Comparison of ENCODE assay signal across 8 cellular contexts in the genomic region with DNA sequence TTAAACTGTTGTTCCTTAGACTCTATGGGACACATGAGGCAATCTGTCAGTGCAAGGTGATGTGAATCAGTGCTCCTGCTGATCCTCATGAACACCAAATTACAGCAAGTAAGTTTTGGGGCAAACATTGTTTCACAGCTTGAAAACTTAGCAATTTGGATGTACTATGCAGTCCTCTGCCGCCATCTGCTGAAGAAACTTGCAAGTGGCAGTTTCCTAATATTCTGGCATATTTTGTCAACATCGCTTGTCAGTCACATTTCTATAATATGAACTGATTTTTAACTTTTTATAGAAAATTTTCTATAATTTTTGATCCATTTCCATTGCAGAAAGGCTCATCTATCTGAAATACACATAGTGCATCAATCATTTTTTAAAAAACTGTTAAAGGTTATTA. TPM values are rescaled to one million over a fixed set of nuclear protein-coding genes. Genes with fewer than 3 reads are reported as not detected.
DNase-seq lines count a peak whose midpoint lies in the region; ATAC-seq and TF ChIP-seq lines count a peak whose summit lies in the region.

No MANE protein-coding gene starts in this region.

- peak; percentile 62 for TF ChIP-seq CTCF in cardiac muscle cell (IDR thresholded peaks at IDR 0.05; ENCODE audit: low read depth, low read length)
- TF ChIP-seq CTCF in right atrium auricular region (IDR thresholded peaks at IDR 0.05) = peak in 1 of 2 donors; percentile 60

- H3K4me1 ChIP-seq in cardiac muscle cell (ENCODE audit: low read depth) = no peaks in the 10 kb centered on the region
- H3K4me1 ChIP-seq in right atrium auricular region = no peaks in the 10 kb centered on the region

- ATAC-seq in left lobe of liver (peak; percentile 80), HG03442 (IDR thresholded peaks at IDR 0.05; ENCODE audit: unreplicated experiment) (no peak)

- H3K9me3 ChIP-seq in cardiac muscle cell (ENCODE audit: low read depth) = no peaks in the 10 kb centered on the region
- no peaks in the 10 kb centered on the region for H3K9me3 ChIP-seq in right atrium auricular region

- H3K27ac ChIP-seq in cardiac muscle cell (no peak overlapping the region), right atrium auricular region (no peak overlapping the region)

- H3K4me3 ChIP-seq in cardiac muscle cell (no peak overlapping the region), right atrium auricular region (no peak overlapping the region)

- peak; percentile 32 to 65 for DNase-seq in cardiac muscle cell (ENCODE audit: low read depth in 1 of 2, low spot score in 1 of 2)
- DNase-seq in right atrium auricular region (ENCODE audit: low spot score) = no peak
- DNase-seq in NCI-H2107 treated with DMSO at 0.1 percent for 48 hours (lab: John Stamatoyannopoulos, UW; ENCODE audit: unreplicated experiment) = peak; percentile 1
- DNase-seq in amniotic stem cell (lab: John Stamatoyannopoulos, UW) = peak; percentile 0
- DNase-seq in left lobe of liver (ENCODE audit: low spot score) = no peak
- DNase-seq in KG1 (lab: John Stamatoyannopoulos, UW) = no peak
- DNase-seq in DMS114 treated with DMSO at 0.1 percent for 48 hours (lab: John Stamatoyannopoulos, UW; ENCODE audit: unreplicated experiment) = no peak

- no peaks in the 10 kb centered on the region for H3K27me3 ChIP-seq in cardiac muscle cell
- no peaks in the 10 kb centered on the region for H3K27me3 ChIP-seq in right atrium auricular region

- H3K36me3 ChIP-seq in cardiac muscle cell = peaks cover 71% of the 10 kb centered on the region
- peaks cover 73% of the 10 kb centered on the region for H3K36me3 ChIP-seq in right atrium auricular region

RNA-seq across cellular contexts. Expression of gene ZAR1, which starts 56.3 kb away (rescaled TPM):
- total RNA-seq in cardiac muscle cell = not detected in 2 replicates
- polyA plus RNA-seq in cardiac muscle cell = not detected in 2 replicates
- total RNA-seq in right atrium auricular region = not detected
- total RNA-seq in left lobe of liver = not detected

Comparison
In these comparisons a context has a peak if more than half of its experiments do, and no peak if none do; other contexts are left out.
1. DNase-seq: peak in cardiac muscle cell (2 of 2), NCI-H2107 treated with DMSO at 0.1 percent for 48 hours (single experiment) and amniotic stem cell (single experiment); none in right atrium auricular region (single experiment), left lobe of liver (single experiment), KG1 (single experiment) and DMS114 treated with DMSO at 0.1 percent for 48 hours (single experiment).